1 cellular context compared by ENCODE assay signal in the genomic region with DNA sequence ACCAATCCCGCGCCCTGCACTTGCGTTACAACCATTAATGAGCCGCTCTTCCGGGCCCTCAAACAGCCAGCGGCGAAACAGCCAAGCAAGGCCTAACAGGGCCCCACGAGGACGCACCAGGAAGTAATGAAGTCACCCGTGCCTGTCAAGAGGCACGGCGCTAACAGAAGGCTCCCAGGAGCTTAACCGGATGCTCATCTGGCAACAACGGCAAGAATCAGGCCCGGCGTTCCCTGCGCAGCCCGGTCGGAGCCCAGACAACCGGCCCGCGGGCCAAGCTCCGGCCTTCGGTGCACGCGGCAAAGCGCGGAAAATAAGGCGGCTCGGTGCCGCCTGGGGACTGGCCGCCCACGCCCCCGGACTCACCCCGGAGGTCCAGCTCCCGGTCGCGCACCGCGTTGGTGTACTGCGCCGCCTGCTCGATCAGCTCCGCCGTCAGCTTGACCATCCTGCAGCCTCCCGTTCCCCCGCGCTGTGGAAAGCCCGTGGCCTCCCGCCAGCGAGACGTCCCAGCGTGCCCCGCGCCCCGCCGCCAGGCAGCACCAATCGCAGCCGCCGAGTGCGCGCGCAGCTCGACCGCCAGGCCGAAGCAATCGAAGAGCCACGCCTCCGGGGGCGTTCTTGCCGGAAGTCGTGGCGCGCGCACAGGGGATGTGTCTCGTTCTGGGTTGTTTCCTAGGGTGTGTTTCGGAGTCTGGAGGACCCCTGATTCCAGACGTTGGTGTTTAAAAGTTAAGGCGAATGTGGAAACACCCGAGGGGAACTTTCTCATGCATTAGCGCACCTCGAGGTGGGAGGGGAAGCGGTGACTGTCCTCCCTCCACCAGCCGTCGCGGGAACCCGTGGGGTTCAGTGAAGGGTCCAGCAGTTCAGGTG.
TF ChIP-seq lines count a peak whose summit lies in the region.

TSS of gene SNRPA1 (minus strand) at position 518 of the 876 bp plus-strand sequence. CDS start at position 448, 70 bp downstream.

TF ChIP-seq in GM12878, 131 proteins besides CTCF, POLR2A, EP300 and RAD21 (continued from another document and continues in another):
- TF ChIP-seq E2F4 (IDR thresholded peaks at IDR 0.05; ENCODE audit: low read depth, low read length), result peak; percentile 68; the same call in 1 of the 2 replicates
- peak; percentile 62 for TF ChIP-seq FOXK2 (IDR thresholded peaks at IDR 0.05)
- no peak for TF ChIP-seq NFXL1 (IDR thresholded peaks at IDR 0.05; ENCODE audit: borderline replicate concordance)
- no peak for TF ChIP-seq RAD51 (IDR thresholded peaks at IDR 0.05)
- peak; percentile 54 to 97 for TF ChIP-seq EGR1 (IDR thresholded peaks at IDR 0.05; ENCODE audit: borderline replicate concordance in 1 of 2, low read depth in 2 of 2, low read length in 2 of 2)
- TF ChIP-seq POU2F2 (IDR thresholded peaks at IDR 0.05; ENCODE audit: borderline replicate concordance, low read depth, low read length), result no peak; the same call in 2 of the 3 replicates
- peak; percentile 100 for TF ChIP-seq MLLT1 (IDR thresholded peaks at IDR 0.05)
- no peak for TF ChIP-seq MTA3 (IDR thresholded peaks at IDR 0.05; ENCODE audit: borderline replicate concordance, low read length)
- TF ChIP-seq HDGF (IDR thresholded peaks at IDR 0.05), result no peak; the same call in 1 of the 2 replicates
- TF ChIP-seq, protein P1, sequence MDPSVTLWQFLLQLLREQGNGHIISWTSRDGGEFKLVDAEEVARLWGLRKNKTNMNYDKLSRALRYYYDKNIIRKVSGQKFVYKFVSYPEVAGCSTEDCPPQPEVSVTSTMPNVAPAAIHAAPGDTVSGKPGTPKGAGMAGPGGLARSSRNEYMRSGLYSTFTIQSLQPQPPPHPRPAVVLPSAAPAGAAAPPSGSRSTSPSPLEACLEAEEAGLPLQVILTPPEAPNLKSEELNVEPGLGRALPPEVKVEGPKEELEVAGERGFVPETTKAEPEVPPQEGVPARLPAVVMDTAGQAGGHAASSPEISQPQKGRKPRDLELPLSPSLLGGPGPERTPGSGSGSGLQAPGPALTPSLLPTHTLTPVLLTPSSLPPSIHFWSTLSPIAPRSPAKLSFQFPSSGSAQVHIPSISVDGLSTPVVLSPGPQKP (IDR thresholded peaks at IDR 0.05; ENCODE audit: low read depth, low read length), result peak; percentile 95
- peak; percentile 90 to 99 for TF ChIP-seq SRF (IDR thresholded peaks at IDR 0.05; ENCODE audit: low read depth in 2 of 2, low read length in 2 of 2)
- peak; percentile 90 for TF ChIP-seq YY1 (IDR thresholded peaks at IDR 0.05; ENCODE audit: low read depth, low read length)
- no peak for TF ChIP-seq STAT1 (conservative IDR thresholded peaks at IDR 0.05)
- no peak for TF ChIP-seq NFYA (IDR thresholded peaks at IDR 0.05; ENCODE audit: borderline replicate concordance, low read depth, low read length)
- TF ChIP-seq RCOR1 (conservative IDR thresholded peaks at IDR 0.05; ENCODE audit: low read depth, low read length), result 0 out of 2 replicates have a peak, but pooled peaks have one; percentile 52
- TF ChIP-seq NFIC (IDR thresholded peaks at IDR 0.05; ENCODE audit: low read depth, low read length), result no peak
- TF ChIP-seq, protein P2, sequence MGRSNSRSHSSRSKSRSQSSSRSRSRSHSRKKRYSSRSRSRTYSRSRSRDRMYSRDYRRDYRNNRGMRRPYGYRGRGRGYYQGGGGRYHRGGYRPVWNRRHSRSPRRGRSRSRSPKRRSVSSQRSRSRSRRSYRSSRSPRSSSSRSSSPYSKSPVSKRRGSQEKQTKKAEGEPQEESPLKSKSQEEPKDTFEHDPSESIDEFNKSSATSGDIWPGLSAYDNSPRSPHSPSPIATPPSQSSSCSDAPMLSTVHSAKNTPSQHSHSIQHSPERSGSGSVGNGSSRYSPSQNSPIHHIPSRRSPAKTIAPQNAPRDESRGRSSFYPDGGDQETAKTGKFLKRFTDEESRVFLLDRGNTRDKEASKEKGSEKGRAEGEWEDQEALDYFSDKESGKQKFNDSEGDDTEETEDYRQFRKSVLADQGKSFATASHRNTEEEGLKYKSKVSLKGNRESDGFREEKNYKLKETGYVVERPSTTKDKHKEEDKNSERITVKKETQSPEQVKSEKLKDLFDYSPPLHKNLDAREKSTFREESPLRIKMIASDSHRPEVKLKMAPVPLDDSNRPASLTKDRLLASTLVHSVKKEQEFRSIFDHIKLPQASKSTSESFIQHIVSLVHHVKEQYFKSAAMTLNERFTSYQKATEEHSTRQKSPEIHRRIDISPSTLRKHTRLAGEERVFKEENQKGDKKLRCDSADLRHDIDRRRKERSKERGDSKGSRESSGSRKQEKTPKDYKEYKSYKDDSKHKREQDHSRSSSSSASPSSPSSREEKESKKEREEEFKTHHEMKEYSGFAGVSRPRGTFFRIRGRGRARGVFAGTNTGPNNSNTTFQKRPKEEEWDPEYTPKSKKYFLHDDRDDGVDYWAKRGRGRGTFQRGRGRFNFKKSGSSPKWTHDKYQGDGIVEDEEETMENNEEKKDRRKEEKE (IDR thresholded peaks at IDR 0.05), result no peak
- TF ChIP-seq SKIL (IDR thresholded peaks at IDR 0.05; ENCODE audit: low read depth, poor library complexity, severe bottlenecking), result no peak
- TF ChIP-seq, protein P3, sequence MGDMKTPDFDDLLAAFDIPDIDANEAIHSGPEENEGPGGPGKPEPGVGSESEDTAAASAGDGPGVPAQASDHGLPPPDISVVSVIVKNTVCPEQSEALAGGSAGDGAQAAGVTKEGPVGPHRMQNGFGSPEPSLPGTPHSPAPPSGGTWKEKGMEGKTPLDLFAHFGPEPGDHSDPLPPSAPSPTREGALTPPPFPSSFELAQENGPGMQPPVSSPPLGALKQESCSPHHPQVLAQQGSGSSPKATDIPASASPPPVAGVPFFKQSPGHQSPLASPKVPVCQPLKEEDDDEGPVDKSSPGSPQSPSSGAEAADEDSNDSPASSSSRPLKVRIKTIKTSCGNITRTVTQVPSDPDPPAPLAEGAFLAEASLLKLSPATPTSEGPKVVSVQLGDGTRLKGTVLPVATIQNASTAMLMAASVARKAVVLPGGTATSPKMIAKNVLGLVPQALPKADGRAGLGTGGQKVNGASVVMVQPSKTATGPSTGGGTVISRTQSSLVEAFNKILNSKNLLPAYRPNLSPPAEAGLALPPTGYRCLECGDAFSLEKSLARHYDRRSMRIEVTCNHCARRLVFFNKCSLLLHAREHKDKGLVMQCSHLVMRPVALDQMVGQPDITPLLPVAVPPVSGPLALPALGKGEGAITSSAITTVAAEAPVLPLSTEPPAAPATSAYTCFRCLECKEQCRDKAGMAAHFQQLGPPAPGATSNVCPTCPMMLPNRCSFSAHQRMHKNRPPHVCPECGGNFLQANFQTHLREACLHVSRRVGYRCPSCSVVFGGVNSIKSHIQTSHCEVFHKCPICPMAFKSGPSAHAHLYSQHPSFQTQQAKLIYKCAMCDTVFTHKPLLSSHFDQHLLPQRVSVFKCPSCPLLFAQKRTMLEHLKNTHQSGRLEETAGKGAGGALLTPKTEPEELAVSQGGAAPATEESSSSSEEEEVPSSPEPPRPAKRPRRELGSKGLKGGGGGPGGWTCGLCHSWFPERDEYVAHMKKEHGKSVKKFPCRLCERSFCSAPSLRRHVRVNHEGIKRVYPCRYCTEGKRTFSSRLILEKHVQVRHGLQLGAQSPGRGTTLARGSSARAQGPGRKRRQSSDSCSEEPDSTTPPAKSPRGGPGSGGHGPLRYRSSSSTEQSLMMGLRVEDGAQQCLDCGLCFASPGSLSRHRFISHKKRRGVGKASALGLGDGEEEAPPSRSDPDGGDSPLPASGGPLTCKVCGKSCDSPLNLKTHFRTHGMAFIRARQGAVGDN (IDR thresholded peaks at IDR 0.05), result peak; percentile 73
- TF ChIP-seq ZSCAN29 (IDR thresholded peaks at IDR 0.05), result no peak
- no peak for TF ChIP-seq CBX3 (IDR thresholded peaks at IDR 0.05; ENCODE audit: borderline replicate concordance, low read depth)
- TF ChIP-seq TCF12 (IDR thresholded peaks at IDR 0.05; ENCODE audit: low read depth, low read length), result peak; percentile 58; the same call in 1 of the 2 replicates
- peak; percentile 95 for TF ChIP-seq GATAD2B (conservative IDR thresholded peaks at IDR 0.05; ENCODE audit: low read depth)
- TF ChIP-seq, protein P4, sequence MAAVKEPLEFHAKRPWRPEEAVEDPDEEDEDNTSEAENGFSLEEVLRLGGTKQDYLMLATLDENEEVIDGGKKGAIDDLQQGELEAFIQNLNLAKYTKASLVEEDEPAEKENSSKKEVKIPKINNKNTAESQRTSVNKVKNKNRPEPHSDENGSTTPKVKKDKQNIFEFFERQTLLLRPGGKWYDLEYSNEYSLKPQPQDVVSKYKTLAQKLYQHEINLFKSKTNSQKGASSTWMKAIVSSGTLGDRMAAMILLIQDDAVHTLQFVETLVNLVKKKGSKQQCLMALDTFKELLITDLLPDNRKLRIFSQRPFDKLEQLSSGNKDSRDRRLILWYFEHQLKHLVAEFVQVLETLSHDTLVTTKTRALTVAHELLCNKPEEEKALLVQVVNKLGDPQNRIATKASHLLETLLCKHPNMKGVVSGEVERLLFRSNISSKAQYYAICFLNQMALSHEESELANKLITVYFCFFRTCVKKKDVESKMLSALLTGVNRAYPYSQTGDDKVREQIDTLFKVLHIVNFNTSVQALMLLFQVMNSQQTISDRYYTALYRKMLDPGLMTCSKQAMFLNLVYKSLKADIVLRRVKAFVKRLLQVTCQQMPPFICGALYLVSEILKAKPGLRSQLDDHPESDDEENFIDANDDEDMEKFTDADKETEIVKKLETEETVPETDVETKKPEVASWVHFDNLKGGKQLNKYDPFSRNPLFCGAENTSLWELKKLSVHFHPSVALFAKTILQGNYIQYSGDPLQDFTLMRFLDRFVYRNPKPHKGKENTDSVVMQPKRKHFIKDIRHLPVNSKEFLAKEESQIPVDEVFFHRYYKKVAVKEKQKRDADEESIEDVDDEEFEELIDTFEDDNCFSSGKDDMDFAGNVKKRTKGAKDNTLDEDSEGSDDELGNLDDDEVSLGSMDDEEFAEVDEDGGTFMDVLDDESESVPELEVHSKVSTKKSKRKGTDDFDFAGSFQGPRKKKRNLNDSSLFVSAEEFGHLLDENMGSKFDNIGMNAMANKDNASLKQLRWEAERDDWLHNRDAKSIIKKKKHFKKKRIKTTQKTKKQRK (IDR thresholded peaks at IDR 0.05; ENCODE audit: low read depth, low read length), result peak; percentile 41; the same call in 1 of the 2 replicates
- TF ChIP-seq REST (IDR thresholded peaks at IDR 0.05; ENCODE audit: low read depth, low read length), result no peak; the same call in 1 of the 2 replicates
- no peak; the same call in 1 of the 2 replicates for TF ChIP-seq SMARCA5 (IDR thresholded peaks at IDR 0.05)
- TF ChIP-seq USF2 (IDR thresholded peaks at IDR 0.05; ENCODE audit: borderline replicate concordance, low read depth, low read length), result no peak
- no peak for TF ChIP-seq MEF2B (IDR thresholded peaks at IDR 0.05; ENCODE audit: partially characterized antibody, poor library complexity, severe bottlenecking)
